ENCODE assay signal across 26 cellular contexts in genomic region chr6:14222956-14223355, GRCh38.
"Had no signal": no experiment of that assay in that cellular context is flagged by ENCODE, and none has a peak within 500 bp of the region (broad histone marks: within the 10 kb centered on the region; RNA-seq: fewer than 3 reads in every experiment).

No MANE protein-coding gene starts in this region.

- H3K36me3 Mint-ChIP-seq: activated naive CD8-positive, alpha-beta T cell treated with anti-CD3 and anti-CD28 coated beads for 36 hours had no signal

- H3K4me3 Mint-ChIP-seq: activated CD4-positive, alpha-beta memory T cell treated with anti-CD3 and anti-CD28 coated beads for 36 hours; activated CD4-positive, alpha-beta T cell treated with anti-CD3 and anti-CD28 coated beads for 36 hours; activated CD4-positive, alpha-beta T cell treated with anti-CD3 and anti-CD28 coated beads, Interleukin-2, amount 10 ng/mL, durations not matched to agents 24 days and 14 days; activated CD8-positive, alpha-beta memory T cell treated with anti-CD3 and anti-CD28 coated beads, Interleukin-2, amount 10 ng/mL, durations not matched to agents 7 days and 5 days; activated CD8-positive, alpha-beta T cell treated with anti-CD3 and anti-CD28 coated beads, Interleukin-2, amount 10 ng/mL, durations not matched to agents 7 days and 5 days; activated naive CD4-positive, alpha-beta T cell treated with anti-CD3 and anti-CD28 coated beads for 36 hours; activated naive CD4-positive, alpha-beta T cell treated with anti-CD3 and anti-CD28 coated beads, Interleukin-2, amount 50 U/mL, for 24 hours; activated naive CD8-positive, alpha-beta T cell treated with anti-CD3 and anti-CD28 coated beads for 36 hours; activated naive CD8-positive, alpha-beta T cell treated with anti-CD3 and anti-CD28 coated beads, Interleukin-2, amount 50 U/mL, for 24 hours; activated T-helper 1 cell treated with anti-CD3 and anti-CD28 coated beads, Interleukin-12 subunit alpha, Interleukin-12 subunit beta, Interleukin-2, Interleukin-4 antibody, amounts not matched to agents 30 ng/mL and 10 ng/mL and 1 ng/mL, durations not matched to agents 14 hours and 24 hours and 36 hours; endodermal cell had no signal

- H3K36me3 ChIP-seq: adrenal gland had no signal

- H3K27ac Mint-ChIP-seq: activated CD4-positive, alpha-beta memory T cell treated with anti-CD3 and anti-CD28 coated beads for 36 hours; activated CD4-positive, alpha-beta T cell treated with anti-CD3 and anti-CD28 coated beads for 36 hours; activated CD4-positive, alpha-beta T cell treated with anti-CD3 and anti-CD28 coated beads, Interleukin-2, amount 10 ng/mL, durations not matched to agents 24 days and 14 days; activated CD8-positive, alpha-beta memory T cell treated with anti-CD3 and anti-CD28 coated beads, Interleukin-2, amount 10 ng/mL, durations not matched to agents 7 days and 5 days; activated CD8-positive, alpha-beta T cell treated with anti-CD3 and anti-CD28 coated beads, Interleukin-2, amount 10 ng/mL, durations not matched to agents 7 days and 5 days; activated naive CD4-positive, alpha-beta T cell treated with anti-CD3 and anti-CD28 coated beads for 36 hours; activated naive CD4-positive, alpha-beta T cell treated with anti-CD3 and anti-CD28 coated beads, Interleukin-2, amount 50 U/mL, for 24 hours; activated naive CD8-positive, alpha-beta T cell treated with anti-CD3 and anti-CD28 coated beads for 36 hours; activated naive CD8-positive, alpha-beta T cell treated with anti-CD3 and anti-CD28 coated beads, Interleukin-2, amount 50 U/mL, for 24 hours; activated T-helper 1 cell treated with anti-CD3 and anti-CD28 coated beads, Interleukin-12 subunit alpha, Interleukin-12 subunit beta, Interleukin-2, Interleukin-4 antibody, amounts not matched to agents 30 ng/mL and 10 ng/mL and 1 ng/mL, durations not matched to agents 14 hours and 24 hours and 36 hours; activated T-helper 2 cell treated with anti-CD3 and anti-CD28 coated beads, Interferon-gamma antibody, Interleukin-2, Interleukin-4, amounts not matched to agents 10 μg/mL and 5 μg/mL and 100 μg/mL, durations not matched to agents 14 hours and 24 hours and 36 hours; endodermal cell had no signal

- H3K4me1 ChIP-seq: adrenal gland, body of pancreas had no signal

- H3K27ac ChIP-seq: adrenal gland, body of pancreas had no signal

- H3K4me3 ChIP-seq: adrenal gland, body of pancreas had no signal

- H3K9me3 Mint-ChIP-seq: activated naive CD4-positive, alpha-beta T cell treated with anti-CD3 and anti-CD28 coated beads, Interleukin-2, amount 50 U/mL, for 24 hours had no signal

- DNase-seq: activated CD4-positive, alpha-beta memory T cell treated with anti-CD3 and anti-CD28 coated beads for 36 hours; activated CD4-positive, alpha-beta T cell treated with anti-CD3 and anti-CD28 coated beads for 36 hours; activated CD4-positive, alpha-beta T cell treated with anti-CD3 and anti-CD28 coated beads, Interleukin-2, amount 10 ng/mL, durations not matched to agents 24 days and 14 days; activated CD4-positive, CD25-positive, alpha-beta regulatory T cell; activated CD4-positive, CD25-positive, alpha-beta regulatory T cell treated with anti-CD3 and anti-CD28 coated beads, Interleukin-2, amount 50 U/mL, for 72 hours; activated CD8-positive, alpha-beta memory T cell treated with anti-CD3 and anti-CD28 coated beads, Interleukin-2, amount 10 ng/mL, durations not matched to agents 7 days and 5 days; activated CD8-positive, alpha-beta memory T cell treated with anti-CD3 and anti-CD28 coated beads, Interleukin-2, amount 50 U/mL, for 4 hours; activated CD8-positive, alpha-beta T cell treated with anti-CD3 and anti-CD28 coated beads, Interleukin-2, amount 10 ng/mL, durations not matched to agents 7 days and 5 days; activated effector memory CD4-positive, alpha-beta T cell treated with anti-CD3 and anti-CD28 coated beads, Interleukin-2, amount 50 U/mL, for 16 hours; activated naive CD4-positive, alpha-beta T cell treated with anti-CD3 and anti-CD28 coated beads for 36 hours; activated naive CD8-positive, alpha-beta T cell treated with anti-CD3 and anti-CD28 coated beads for 36 hours; activated naive CD8-positive, alpha-beta T cell treated with anti-CD3 and anti-CD28 coated beads, Interleukin-2, amount 50 U/mL, for 24 hours; activated T-cell treated with anti-CD3 and anti-CD28 coated beads, Interleukin-2, amount 50 U/mL, for 1 hour; activated T-cell treated with anti-CD3 and anti-CD28 coated beads, Interleukin-2, amount 50 U/mL, for 48 hours; adrenal gland; amygdala; aorta; body of pancreas; effector memory CD4-positive, alpha-beta T cell; endodermal cell; foreskin fibroblast; head of caudate nucleus; T-helper 2 cell had no signal

- H3K27me3 ChIP-seq: body of pancreas had no signal

- H3K9me3 ChIP-seq: adrenal gland, body of pancreas had no signal

- H3K27me3 Mint-ChIP-seq: activated CD4-positive, alpha-beta T cell treated with anti-CD3 and anti-CD28 coated beads for 36 hours; activated CD4-positive, alpha-beta T cell treated with anti-CD3 and anti-CD28 coated beads, Interleukin-2, amount 10 ng/mL, durations not matched to agents 24 days and 14 days; activated CD8-positive, alpha-beta memory T cell treated with anti-CD3 and anti-CD28 coated beads, Interleukin-2, amount 10 ng/mL, durations not matched to agents 7 days and 5 days; activated naive CD4-positive, alpha-beta T cell treated with anti-CD3 and anti-CD28 coated beads, Interleukin-2, amount 50 U/mL, for 24 hours; activated naive CD8-positive, alpha-beta T cell treated with anti-CD3 and anti-CD28 coated beads for 36 hours; activated naive CD8-positive, alpha-beta T cell treated with anti-CD3 and anti-CD28 coated beads, Interleukin-2, amount 50 U/mL, for 24 hours had no signal
